In genomic region chr5:175579742-175580432, GRCh38 we compare ENCODE assay signal across 29 cellular contexts.
DNase-seq lines count a peak whose midpoint lies in the region; ATAC-seq, FAIRE-seq and TF ChIP-seq lines count a peak whose summit lies in the region.
"Had no signal": no experiment of that assay in that cellular context is flagged by ENCODE, and none has a peak within 500 bp of the region (broad histone marks: within the 10 kb centered on the region; RNA-seq: fewer than 3 reads in every experiment).

No MANE protein-coding gene starts in this region.

- no peak for TF ChIP-seq POLR2A in GM12891 (IDR thresholded peaks at IDR 0.05; ENCODE audit: low read depth, low read length)

- no peak for TF ChIP-seq RAD21 in SK-N-SH (IDR thresholded peaks at IDR 0.05; ENCODE audit: low read length)

- H3K79me2 ChIP-seq in SK-N-SH (ENCODE audit: insufficient read depth), result no peaks in the 10 kb centered on the region

- H3K36me3 ChIP-seq in SK-N-SH (replicated peaks in 1 of 2; ENCODE audit: control insufficient read depth in 1 of 2, insufficient read depth in 2 of 2, low read length in 1 of 2) (no peaks in the 10 kb centered on the region), thoracic aorta (no peaks in the 10 kb centered on the region)
- H3K36me3 ChIP-seq: esophagus muscularis mucosa, gastroesophageal sphincter, ovary, upper lobe of right lung had no signal

- POLR2A ChIA-PET in SK-N-SH (lab: Yijun Ruan, JAX), result no interaction called here

- no peak for TF ChIP-seq EP300 in SK-N-SH (IDR thresholded peaks at IDR 0.05; ENCODE audit: borderline replicate concordance in 1 of 2, low read depth in 1 of 2, low read length in 1 of 2)

- WGBS in SK-N-SH (ENCODE audit: low lambda C conversion rate), result 27% methylated on average over 11 of the region's 11 CpGs

- no peak for FAIRE-seq in GM12891 (lab: Jason Lieb, UNC)
- FAIRE-seq: bronchial epithelial cell, islet of Langerhans had no signal

- H3F3A ChIP-seq in SK-N-SH (replicated peaks; ENCODE audit: insufficient read depth), result no peaks in the 10 kb centered on the region

- no peak for DNase-seq in SK-N-SH
- peak; percentile 13 for DNase-seq in stimulated activated CD4-positive, alpha-beta T cell treated with anti-CD3 and anti-CD28 coated beads, Interleukin-15, amount 100 ng/mL, for 24 hours
- DNase-seq in stimulated activated CD4-positive, alpha-beta T cell treated with anti-CD3 and anti-CD28 coated beads, Interleukin-4, amount 100 ng/mL, for 1 hour, result no peak
- DNase-seq in fibroblast of the aortic adventitia (ENCODE audit: low read depth), result peak; percentile 22
- DNase-seq in thoracic aorta (ENCODE audit: low spot score), result no peak
- no peak for DNase-seq in GM12891 (ENCODE audit: insufficient read length, low spot score)
- DNase-seq: 8988T; activated CD8-positive, alpha-beta memory T cell treated with anti-CD3 and anti-CD28 coated beads, Interleukin-2, amount 10 ng/mL, durations not matched to agents 7 days and 5 days; activated effector memory CD4-positive, alpha-beta T cell treated with Interleukin-2 at 50 U/mL for 16 hours; AML-193; amniotic stem cell; endodermal cell; NCI-H1105 treated with DMSO at 0.1 percent for 48 hours; NCI-H2029 treated with DMSO at 0.1 percent for 48 hours; NCI-H226; nephron progenitor cell; ovary; SIG-M5; stimulated activated CD8-positive, alpha-beta memory T cell treated with anti-CD3 and anti-CD28 coated beads, Interleukin-4, amount 100 ng/mL, for 48 hours; substantia nigra; upper lobe of right lung had no signal

- H3K4me1 ChIP-seq in SK-N-SH (ENCODE audit: control insufficient read depth in 1 of 2, insufficient read depth in 2 of 2, low read depth in 1 of 2, low read length in 1 of 2) (no peaks in the 10 kb centered on the region), thoracic aorta (ENCODE audit: control insufficient read depth in 1 of 2, low read depth in 2 of 2) (no peaks in the 10 kb centered on the region)
- H3K4me1 ChIP-seq: esophagus muscularis mucosa, gastroesophageal sphincter, upper lobe of right lung had no signal

- ATAC-seq in SK-N-SH treated with all-trans-retinoic acid at 6 μM for 48 hours (no peak), thoracic aorta (ENCODE audit: insufficient number of reproducible peaks, low FRiP score, low read depth) (peak; percentile 63), HG02798 (IDR thresholded peaks at IDR 0.05; ENCODE audit: poor library complexity, unreplicated experiment) (no peak)
- ATAC-seq: activated CD8-positive, alpha-beta memory T cell treated with anti-CD3 and anti-CD28 coated beads, Interleukin-2, amount 10 ng/mL, durations not matched to agents 7 days and 5 days; CD8-positive, alpha-beta T cell; gastroesophageal sphincter; sciatic nerve; upper lobe of right lung had no signal

- H3K9me2 ChIP-seq in SK-N-SH, result no peaks in the 10 kb centered on the region

- no peak overlapping the region for H3K4me2 ChIP-seq in SK-N-SH

- H3K4me3 ChIP-seq in SK-N-SH (ENCODE audit: low read depth in 2 of 2, low read length in 1 of 2) (no peak overlapping the region), fibroblast of the aortic adventitia (ENCODE audit: low read depth, low read length) (no peak overlapping the region), thoracic aorta (no peak overlapping the region)
- H3K4me3 ChIP-seq: esophagus muscularis mucosa, gastroesophageal sphincter, ovary, upper lobe of right lung had no signal

- H3K27me3 ChIP-seq in SK-N-SH (ENCODE audit: insufficient read depth), result no peaks in the 10 kb centered on the region
- H3K27me3 ChIP-seq in thoracic aorta (replicated peaks; ENCODE audit: insufficient read depth), result no peaks in the 10 kb centered on the region
- H3K27me3 ChIP-seq: ovary had no signal

- H3K27ac ChIP-seq in SK-N-SH (ENCODE audit: low read depth in 2 of 2, low read length in 1 of 2), result no peak overlapping the region
- peak overlapping the region in 1 of 2 donors; percentile 44 for H3K27ac ChIP-seq in thoracic aorta
- H3K27ac ChIP-seq: esophagus muscularis mucosa, gastroesophageal sphincter, ovary, upper lobe of right lung had no signal

- TF ChIP-seq CTCF in SK-N-SH (IDR thresholded peaks at IDR 0.05) (no peak), fibroblast of the aortic adventitia (IDR thresholded peaks at IDR 0.05; ENCODE audit: insufficient read depth, low read length) (no peak), thoracic aorta (IDR thresholded peaks at IDR 0.05) (no peak)

- CTCF ChIA-PET in SK-N-SH (lab: Yijun Ruan, JAX), result interaction anchor here (0.7 to 2.0 kb wide), 2 partner anchors 46 to 150 kb away, joined by 3 to 6 read pairs; no protein-coding TSS in a partner anchor

- no peaks in the 10 kb centered on the region for H4K20me1 ChIP-seq in SK-N-SH (ENCODE audit: insufficient read depth)

- no peak overlapping the region for H3K9ac ChIP-seq in SK-N-SH

- H2AFZ ChIP-seq in SK-N-SH (ENCODE audit: low read depth), result no peak overlapping the region

- H3K9me3 ChIP-seq in SK-N-SH, result no peaks in the 10 kb centered on the region
- H3K9me3 ChIP-seq in thoracic aorta, result no peaks in the 10 kb centered on the region
- H3K9me3 ChIP-seq: ovary, upper lobe of right lung had no signal

TF ChIP-seq in SK-N-SH treated with all-trans-retinoic acid at 6 μM for 48 hours, 23 proteins besides CTCF, POLR2A, EP300 and RAD21 (continues in another document):
- TF ChIP-seq POU6F1 (CRISPR knock-in tag; IDR thresholded peaks at IDR 0.05; ENCODE audit: borderline replicate concordance, low read depth) (no peak), TCF4 (CRISPR knock-in tag; IDR thresholded peaks at IDR 0.05; ENCODE audit: borderline replicate concordance) (no peak), ISL1 (CRISPR knock-in tag; IDR thresholded peaks at IDR 0.05) (peak; percentile 73)

TF ChIP-seq in SK-N-SH, 30 proteins besides CTCF, POLR2A, EP300 and RAD21 (continues in another document):
- TF ChIP-seq GABPA (IDR thresholded peaks at IDR 0.05; ENCODE audit: low read depth) (no peak), NRF1 (IDR thresholded peaks at IDR 0.05; ENCODE audit: low read depth, low read length) (no peak), PBX3 (IDR thresholded peaks at IDR 0.05) (no peak), FOXJ3 (CRISPR knock-in tag; IDR thresholded peaks at IDR 0.05) (no peak), RXRA (IDR thresholded peaks at IDR 0.05; ENCODE audit: borderline replicate concordance, low read depth) (no peak), FOSL2 (IDR thresholded peaks at IDR 0.05; ENCODE audit: borderline replicate concordance, low read depth) (no peak), RCOR1 (IDR thresholded peaks at IDR 0.05; ENCODE audit: low read length) (no peak), TCF12 (IDR thresholded peaks at IDR 0.05) (no peak), TEAD4 (IDR thresholded peaks at IDR 0.05; ENCODE audit: borderline replicate concordance, insufficient read depth) (no peak), EZH2phosphoT487 (IDR thresholded peaks at IDR 0.05; ENCODE audit: borderline replicate concordance, low read depth) (no peak), NFIC (IDR thresholded peaks at IDR 0.05; ENCODE audit: borderline replicate concordance) (no peak), RFX5 (IDR thresholded peaks at IDR 0.05; ENCODE audit: low read length) (no peak), SIN3A (IDR thresholded peaks at IDR 0.05; ENCODE audit: borderline replicate concordance, low read depth, low read length) (no peak), POLR2AphosphoS5 (IDR thresholded peaks at IDR 0.05; ENCODE audit: low read depth, low read length) (no peak)

TF ChIP-seq in GM12891, 5 proteins besides CTCF, POLR2A, EP300 and RAD21:
- TF ChIP-seq POLR2AphosphoS5 (IDR thresholded peaks at IDR 0.05; ENCODE audit: low read depth, low read length) (no peak), PAX5 (IDR thresholded peaks at IDR 0.05; ENCODE audit: insufficient read depth, low read length, severe bottlenecking) (no peak), SPI1 (IDR thresholded peaks at IDR 0.05; ENCODE audit: low read depth, low read length) (no peak), POU2F2 (IDR thresholded peaks at IDR 0.05; ENCODE audit: low read depth, low read length) (no peak), TAF1 (IDR thresholded peaks at IDR 0.05; ENCODE audit: low read depth, low read length) (no peak)

Comparison
In these comparisons a context has a peak if more than half of its experiments do, and no peak if none do; other contexts are left out.
1. DNase-seq: peak in stimulated activated CD4-positive, alpha-beta T cell treated with anti-CD3 and anti-CD28 coated beads, Interleukin-15, amount 100 ng/mL, for 24 hours (single experiment) and fibroblast of the aortic adventitia (single experiment); none in SK-N-SH (single experiment), stimulated activated CD4-positive, alpha-beta T cell treated with anti-CD3 and anti-CD28 coated beads, Interleukin-4, amount 100 ng/mL, for 1 hour (single experiment), thoracic aorta (single experiment) and GM12891 (single experiment).